Comparison of ENCODE assay signal across 8 cellular contexts in genomic region chr4:77074961-77075855, GRCh38. TPM values are rescaled to one million over a fixed set of nuclear protein-coding genes. Genes with fewer than 3 reads are reported as not detected.
DNase-seq lines count a peak whose midpoint lies in the region; ATAC-seq, FAIRE-seq and TF ChIP-seq lines count a peak whose summit lies in the region.

No MANE protein-coding gene starts in this region.

- peak; percentile 54 for ATAC-seq in GM21786 (IDR thresholded peaks at IDR 0.05; ENCODE audit: unreplicated experiment)

- H3K27me3 ChIP-seq in bronchial epithelial cell (ENCODE audit: control insufficient read depth, insufficient read depth, low read length) (no peaks in the 10 kb centered on the region), kidney epithelial cell (ENCODE audit: control insufficient read depth, insufficient read depth, low read length) (no peaks in the 10 kb centered on the region)

- H3K4me3 ChIP-seq in LNCaP clone FGC (ENCODE audit: low read depth, low read length) (peak overlapping the region; percentile 71), WI38 (ENCODE audit: low read depth, low read length) (peak overlapping the region; percentile 87), bronchial epithelial cell (ENCODE audit: low read depth, low read length) (peak overlapping the region; percentile 74), kidney epithelial cell (ENCODE audit: low read depth, low read length) (peak overlapping the region; percentile 95)

- DNase-seq in EL (peak; percentile 72), LNCaP clone FGC (ENCODE audit: low read depth) (no peak), bronchial epithelial cell (ENCODE audit: low read depth) (peak; percentile 39), kidney epithelial cell (ENCODE audit: low read depth) (no peak), COLO829 (ENCODE audit: low spot score) (no peak)
- peak; percentile 64 to 68 for DNase-seq in stimulated activated CD4-positive, alpha-beta T cell treated with anti-CD3 and anti-CD28 coated beads, Interleukin-15, amount 100 ng/mL, for 48 hours (ENCODE audit: low read depth in 2 of 2)

- TF ChIP-seq CTCF in LNCaP clone FGC (IDR thresholded peaks at IDR 0.05; ENCODE audit: control insufficient read depth, extremely low read depth, insufficient read depth) (no peak), WI38 (IDR thresholded peaks at IDR 0.05; ENCODE audit: low read depth, low read length) (no peak), bronchial epithelial cell (IDR thresholded peaks at IDR 0.05; ENCODE audit: insufficient read depth, low read length, severe bottlenecking) (no peak), kidney epithelial cell (IDR thresholded peaks at IDR 0.05; ENCODE audit: insufficient read depth, low read length, poor library complexity, severe bottlenecking) (no peak)

- no peaks in the 10 kb centered on the region for H3K36me3 ChIP-seq in bronchial epithelial cell (ENCODE audit: control insufficient read depth, insufficient read depth, low read length)
- H3K36me3 ChIP-seq in kidney epithelial cell (ENCODE audit: control insufficient read depth, insufficient read depth, low read length) = no peaks in the 10 kb centered on the region

- no peak for FAIRE-seq in bronchial epithelial cell (lab: Jason Lieb, UNC)

RNA-seq across cellular contexts. Expression of gene CCNI, which starts 0.6 kb away (rescaled TPM):
- total RNA-seq in bronchial epithelial cell = 148 and 181 TPM in 2 replicates
- total RNA-seq in kidney epithelial cell = 388 and 406 TPM in 2 replicates

Comparison
In these comparisons a context has a peak if more than half of its experiments do, and no peak if none do; other contexts are left out.
1. DNase-seq: peak in EL (single experiment), bronchial epithelial cell (single experiment) and stimulated activated CD4-positive, alpha-beta T cell treated with anti-CD3 and anti-CD28 coated beads, Interleukin-15, amount 100 ng/mL, for 48 hours (2 of 2); none in LNCaP clone FGC (single experiment), kidney epithelial cell (single experiment) and COLO829 (single experiment).
2. Peak in every context shown above with its lines, with median percentiles within 50 percentile points of each other: H3K4me3 ChIP-seq.